Comparison of ENCODE assay signal across 36 cellular contexts in genomic region chr14:41541333-41541732, GRCh38.
"Had no signal": no experiment of that assay in that cellular context is flagged by ENCODE, and none has a peak within 500 bp of the region (broad histone marks: within the 10 kb centered on the region; RNA-seq: fewer than 3 reads in every experiment).

No MANE protein-coding gene starts in this region.

- H3K9me3 ChIP-seq: MG63 had no signal

- H3K27me3 ChIP-seq: MG63 had no signal

- DNase-seq: Kasumi-1, MG63, MM.1S, MV-4-11, NCI-H1048, NCI-H1092, NCI-H1092 treated with DMSO at 0.1 percent for 48 hours, NCI-H1105, NCI-H1105 treated with DMSO at 0.1 percent for 48 hours, NCI-H1417, NCI-H1417 treated with DMSO at 0.1 percent for 48 hours, NCI-H1436, NCI-H1436 treated with DMSO at 0.1 percent for 48 hours, NCI-H146, NCI-H1694, NCI-H1694 treated with DMSO at 0.1 percent for 48 hours, NCI-H187, NCI-H187 treated with DMSO at 0.1 percent for 48 hours, NCI-H1930, NCI-H2029, NCI-H2029 treated with DMSO at 0.1 percent for 48 hours, NCI-H2081, NCI-H2081 treated with DMSO at 0.1 percent for 48 hours, NCI-H2107, NCI-H2171, NCI-H2171 treated with DMSO at 0.1 percent for 48 hours, NCI-H2227 treated with DMSO at 0.1 percent for 48 hours, NCI-H226, NCI-H345, NCI-H446, NCI-H446 treated with DMSO at 0.1 percent for 48 hours, NCI-H510A, NCI-H510A treated with DMSO at 0.1 percent for 48 hours, NCI-H524, NCI-H524 treated with DMSO at 0.1 percent for 48 hours, NCI-H526 had no signal

- H3K4me3 ChIP-seq: MG63 had no signal

- H3K36me3 ChIP-seq: MG63 had no signal
